8 cellular contexts compared by ENCODE assay signal in the genomic region with DNA sequence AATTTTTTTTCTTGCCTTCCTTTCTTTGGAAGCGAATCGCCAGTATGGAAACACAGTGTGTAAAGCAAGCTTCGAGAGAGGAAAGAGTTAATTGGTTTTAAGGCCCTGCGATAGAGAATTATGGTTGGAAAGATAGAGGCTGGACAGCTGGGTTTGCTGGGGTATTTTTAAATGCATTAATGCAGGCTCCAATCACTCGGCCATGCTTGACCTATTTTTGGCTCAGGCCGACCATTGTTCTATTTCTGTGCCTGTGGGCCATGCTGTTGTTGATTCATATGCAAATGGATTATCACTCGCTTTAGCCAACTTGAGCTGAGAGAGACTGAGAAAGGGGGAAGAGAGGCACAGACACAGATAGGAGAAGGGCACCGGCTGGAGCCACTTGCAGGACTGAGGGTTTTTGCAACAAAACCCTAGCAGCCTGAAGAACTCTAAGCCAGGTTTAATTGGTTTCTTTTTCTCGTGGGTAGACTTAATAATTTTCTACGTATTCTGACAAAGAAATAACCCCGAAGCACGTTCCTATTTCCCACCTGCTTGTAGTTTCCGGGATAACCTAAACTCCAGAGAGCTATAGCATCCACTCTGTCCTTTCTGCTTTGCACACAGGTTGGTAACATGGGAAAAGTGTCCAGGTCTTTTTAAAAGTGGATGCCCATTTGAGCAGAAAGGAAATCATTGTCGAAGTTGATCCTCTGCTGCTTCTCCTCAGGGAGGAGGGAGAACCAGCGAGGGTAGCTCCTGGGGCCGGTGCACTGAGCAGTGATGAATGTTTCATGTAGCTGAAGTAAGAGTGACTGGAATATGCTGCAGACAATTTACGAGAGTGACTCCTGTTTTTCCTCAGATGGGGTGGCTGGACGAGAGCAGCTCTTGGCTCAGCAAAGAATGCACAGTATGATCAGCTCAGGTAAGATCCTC. TPM values are rescaled to one million over a fixed set of nuclear protein-coding genes. Genes with fewer than 3 reads are reported as not detected.
DNase-seq lines count a peak whose midpoint lies in the region; ATAC-seq and TF ChIP-seq lines count a peak whose summit lies in the region.

A gene (plus strand): TSS at position 338 of the 924 bp plus-strand sequence. CDS start 554 bp downstream, at position 892.

- peaks cover 11% of the 10 kb centered on the region for H3K4me1 ChIP-seq in foreskin keratinocyte

- peak within 1 kb of the TSS in 3 of 10 donors; percentile 13 to 78 (median 17) for H3K27ac Mint-ChIP-seq in naive thymus-derived CD8-positive, alpha-beta T cell

- peak within 1 kb of the TSS; percentile 20 to 85 (median 54) for H3K4me3 Mint-ChIP-seq in naive thymus-derived CD8-positive, alpha-beta T cell

- DNase-seq in activated CD4-positive, CD25-positive, alpha-beta regulatory T cell treated with anti-CD3 and anti-CD28 coated beads, Interleukin-2, amount 50 U/mL, for 72 hours = no peak
- DNase-seq in NCI-H1417 treated with DMSO at 0.1 percent for 48 hours (lab: John Stamatoyannopoulos, UW) (peak; percentile 86), foreskin keratinocyte (no peak), lower leg skin (ENCODE audit: low spot score in 2 of 2) (no peak)
- peak in 1 of 10 donors; percentile 32 for DNase-seq in naive thymus-derived CD8-positive, alpha-beta T cell

- POLR2A ChIA-PET in naive thymus-derived CD8-positive, alpha-beta T cell (lab: Charles Lee) = no interaction called here

- H3K4me1 Mint-ChIP-seq in naive thymus-derived CD8-positive, alpha-beta T cell = peaks cover 7 to 42% (median 7%) of the 10 kb centered on the region in 4 donors

- H3K9me3 Mint-ChIP-seq in naive thymus-derived CD8-positive, alpha-beta T cell = no peaks in the 10 kb centered on the region

- no peaks in the 10 kb centered on the region for H3K27me3 ChIP-seq in foreskin keratinocyte

- no peak within 1 kb of the TSS for H3K4me3 ChIP-seq in lower leg skin (ENCODE audit: low read depth, poor library complexity, severe bottlenecking)

- TF ChIP-seq CTCF in VCaP (conservative IDR thresholded peaks at IDR 0.05) (no peak), foreskin keratinocyte (conservative IDR thresholded peaks at IDR 0.05) (no peak), lower leg skin (IDR thresholded peaks at IDR 0.05) (no peak)

- intact Hi-C loops in lower leg skin (cut with DNase I; ENCODE audit: low total_unique reads) = no loop called here

- peak; percentile 34 to 39 for ATAC-seq in activated CD4-positive, CD25-positive, alpha-beta regulatory T cell treated with anti-CD3 and anti-CD28 coated beads, Interleukin-2, amount 50 U/mL, for 24 hours
- ATAC-seq in HG02642 (IDR thresholded peaks at IDR 0.05; ENCODE audit: poor library complexity, unreplicated experiment) (peak; percentile 86), foreskin keratinocyte (peak; percentile 85)
- no peak for ATAC-seq in naive thymus-derived CD8-positive, alpha-beta T cell

- WGBS in lower leg skin, 2 donors = 14 to 17% methylated on average over 18 of the region's 18 CpGs

- no peak for TF ChIP-seq POLR2A in lower leg skin (IDR thresholded peaks at IDR 0.05)

- H3K27ac ChIP-seq in VCaP = peak within 1 kb of the TSS; percentile 70
- no peak within 1 kb of the TSS for H3K27ac ChIP-seq in foreskin keratinocyte

- no peaks in the 10 kb centered on the region for H3K36me3 Mint-ChIP-seq in naive thymus-derived CD8-positive, alpha-beta T cell

- no peaks in the 10 kb centered on the region for H3K27me3 Mint-ChIP-seq in naive thymus-derived CD8-positive, alpha-beta T cell

RNA-seq across cellular contexts. Expression of the gene that starts here (rescaled TPM):
- total RNA-seq in foreskin keratinocyte (19.5 and 24.9 TPM in 2 replicates), lower leg skin (1 to 10 TPM; 3.1 to 5.5 (median 4.7) TPM)
- polyA plus RNA-seq in foreskin keratinocyte = 3.1 and 3.5 TPM in 2 replicates
- 1 to 10 TPM; 2.0 to 3.1 TPM for total RNA-seq in naive thymus-derived CD8-positive, alpha-beta T cell
- polyA plus RNA-seq in naive thymus-derived CD8-positive, alpha-beta T cell = 1 to 10 TPM in 1 of 3 donors, under 1 TPM in 2; 0.03 to 2.1 (median 0.22) TPM

Comparison
In these comparisons a context has a peak if more than half of its experiments do, and no peak if none do; other contexts are left out.
1. ATAC-seq: peak in activated CD4-positive, CD25-positive, alpha-beta regulatory T cell treated with anti-CD3 and anti-CD28 coated beads, Interleukin-2, amount 50 U/mL, for 24 hours (2 of 2), HG02642 (single experiment) and foreskin keratinocyte (single experiment); none in naive thymus-derived CD8-positive, alpha-beta T cell (0 of 2).